Comparison of ENCODE assay signal across 2 cellular contexts in genomic region chr7:139752600-139752999, GRCh38.
TF ChIP-seq lines count a peak whose summit lies in the region.

No MANE protein-coding gene starts in this region.

TF ChIP-seq in liver, 16 proteins besides CTCF, POLR2A, EP300 and RAD21:
- no peak for TF ChIP-seq YY1 (IDR thresholded peaks at IDR 0.05)
- peak; percentile 14 for TF ChIP-seq REST (IDR thresholded peaks at IDR 0.05)
- TF ChIP-seq SP1 (IDR thresholded peaks at IDR 0.05): no peak
- no peak for TF ChIP-seq FOXA2 (IDR thresholded peaks at IDR 0.05)
- TF ChIP-seq FOXA1 (IDR thresholded peaks at IDR 0.05): no peak
- no peak for TF ChIP-seq ZBTB33 (IDR thresholded peaks at IDR 0.05)
- no peak for TF ChIP-seq ATF3 (IDR thresholded peaks at IDR 0.05)
TF ChIP-seq in liver: peak in this region for 1.

TF ChIP-seq in HepG2, 621 proteins besides CTCF, POLR2A, EP300 and RAD21:
- TF ChIP-seq SETDB1 (CRISPR knock-in tag; IDR thresholded peaks at IDR 0.05; ENCODE audit: borderline replicate concordance) (no peak), ZNF143 (CRISPR knock-in tag; IDR thresholded peaks at IDR 0.05) (no peak), ZNF280B (CRISPR knock-in tag; IDR thresholded peaks at IDR 0.05; ENCODE audit: borderline replicate concordance) (no peak), ZFP1 (CRISPR knock-in tag; IDR thresholded peaks at IDR 0.05) (no peak), HINFP (CRISPR knock-in tag; IDR thresholded peaks at IDR 0.05; ENCODE audit: low read depth) (no peak), BHLHE40 (IDR thresholded peaks at IDR 0.05; ENCODE audit: low read length) (no peak), NONO (IDR thresholded peaks at IDR 0.05) (no peak), NONO (CRISPR knock-in tag; conservative IDR thresholded peaks at IDR 0.05) (no peak), KLF15 (CRISPR knock-in tag; IDR thresholded peaks at IDR 0.05; ENCODE audit: borderline replicate concordance) (no peak)
